In genomic region chr10:11147723-11148122, GRCh38 we compare ENCODE assay signal across 9 cellular contexts.
A peak's percentile ranks its signal among the peaks of the same experiment; 100 is the strongest.
DNase-seq lines count a peak whose midpoint lies in the region; ATAC-seq and TF ChIP-seq lines count a peak whose summit lies in the region.
"Had no signal": no experiment of that assay in that cellular context is flagged by ENCODE, and none has a peak within 500 bp of the region (broad histone marks: within the 10 kb centered on the region; RNA-seq: fewer than 3 reads in every experiment).

No MANE protein-coding gene starts in this region.

- no peak for TF ChIP-seq POLR2A in gastrocnemius medialis (IDR thresholded peaks at IDR 0.05)

- no peaks in the 10 kb centered on the region for H3K27me3 ChIP-seq in gastrocnemius medialis
- no peaks in the 10 kb centered on the region for H3K27me3 ChIP-seq in H7 (ENCODE audit: control insufficient read depth, insufficient read depth, low read length)

- H3K27ac ChIP-seq in gastrocnemius medialis, result peak overlapping the region; percentile 42 to 66 (median 54)
- H3K27ac ChIP-seq: 22Rv1 had no signal

- H3K4me3 ChIP-seq in gastrocnemius medialis, result no peak overlapping the region
- H3K4me3 ChIP-seq in H7 (ENCODE audit: insufficient read depth, low read depth, low read length), result no peak overlapping the region

- DNase-seq in NCI-H2107 treated with DMSO at 0.1 percent for 48 hours (lab: John Stamatoyannopoulos, UW; ENCODE audit: unreplicated experiment) (peak; percentile 20), NCI-H2107 (lab: John Stamatoyannopoulos, UW) (no peak), Kasumi-1 (lab: John Stamatoyannopoulos, UW) (peak; percentile 82 to 90), gastrocnemius medialis (peak in 1 of 2 donors; percentile 35), D341Med (ENCODE audit: low spot score) (no peak), H7 (no peak), NCI-H510A treated with DMSO at 0.1 percent for 48 hours (lab: John Stamatoyannopoulos, UW) (no peak)
- no peak for DNase-seq in activated naive CD8-positive, alpha-beta T cell treated with anti-CD3 and anti-CD28 coated beads for 36 hours

- ATAC-seq in gastrocnemius medialis, result peak; percentile 49 to 59

- intact Hi-C loops in gastrocnemius medialis (cut with DNase I; ENCODE audit: low total_unique reads), result loop anchor here (5.0 kb wide), 1 partner anchor 45 kb away; no protein-coding TSS in a partner anchor

- in situ Hi-C loops in gastrocnemius medialis (cut with MboI; ENCODE audit: low sequenced_read_pairs in 4 of 4), result no loop called here

- no peaks in the 10 kb centered on the region for H3K36me3 ChIP-seq in gastrocnemius medialis
- H3K36me3 ChIP-seq in H7 (replicated peaks; ENCODE audit: control insufficient read depth, insufficient read depth, low read length), result no peaks in the 10 kb centered on the region

- H3K4me1 Mint-ChIP-seq in activated naive CD8-positive, alpha-beta T cell treated with anti-CD3 and anti-CD28 coated beads for 36 hours, result peaks cover 94% of the 10 kb centered on the region

- TF ChIP-seq CTCF in gastrocnemius medialis (IDR thresholded peaks at IDR 0.05 in 4 of 5, conservative IDR thresholded peaks at IDR 0.05 in 1 of 5), result peak in 1 of 5 experiments; percentile 17

- H3K9me3 Mint-ChIP-seq in activated naive CD8-positive, alpha-beta T cell treated with anti-CD3 and anti-CD28 coated beads for 36 hours, result peaks cover 1% of the 10 kb centered on the region

- peak overlapping the region; percentile 62 for H3K4me3 Mint-ChIP-seq in activated naive CD8-positive, alpha-beta T cell treated with anti-CD3 and anti-CD28 coated beads for 36 hours

- peaks cover 46 to 55% of the 10 kb centered on the region in 2 donors for H3K4me1 ChIP-seq in gastrocnemius medialis

- H3K9me3 ChIP-seq in gastrocnemius medialis, result no peaks in the 10 kb centered on the region

- H3K27me3 Mint-ChIP-seq in activated naive CD8-positive, alpha-beta T cell treated with anti-CD3 and anti-CD28 coated beads for 36 hours, result no peaks in the 10 kb centered on the region

- H3K36me3 Mint-ChIP-seq in activated naive CD8-positive, alpha-beta T cell treated with anti-CD3 and anti-CD28 coated beads for 36 hours, result no peaks in the 10 kb centered on the region

- H3K27ac Mint-ChIP-seq in activated naive CD8-positive, alpha-beta T cell treated with anti-CD3 and anti-CD28 coated beads for 36 hours, result peak overlapping the region; percentile 92

Comparison
In these comparisons a context has a peak if more than half of its experiments do, and no peak if none do; other contexts are left out.
1. DNase-seq: peak in NCI-H2107 treated with DMSO at 0.1 percent for 48 hours (single experiment) and Kasumi-1 (2 of 2); none in NCI-H2107 (single experiment), activated naive CD8-positive, alpha-beta T cell treated with anti-CD3 and anti-CD28 coated beads for 36 hours (single experiment), D341Med (single experiment), H7 (single experiment) and NCI-H510A treated with DMSO at 0.1 percent for 48 hours (single experiment).